Comparison of ENCODE assay signal across 19 cellular contexts in genomic region chr9:136485651-136486050, GRCh38. TPM values are rescaled to one million over a fixed set of nuclear protein-coding genes. Genes with fewer than 3 reads are reported as not detected.
DNase-seq lines count a peak whose midpoint lies in the region; ATAC-seq and TF ChIP-seq lines count a peak whose summit lies in the region.
"Had no signal": no experiment of that assay in that cellular context is flagged by ENCODE, and none has a peak within 500 bp of the region (broad histone marks: within the 10 kb centered on the region; RNA-seq: fewer than 3 reads in every experiment).

No MANE protein-coding gene starts in this region.

- no TSS peak for BruUV-seq in PC-3 (replicated peaks; lab: Mats Ljungman, UMichigan)

- POLR2A ChIA-PET in PC-3 (lab: Charles Lee; ENCODE audit: unreplicated experiment): no interaction called here

- H3K4me3 ChIP-seq in BLaER1 (no peak overlapping the region), PC-3 (ENCODE audit: low read length) (peak overlapping the region; percentile 79; the same call in 1 of the 2 replicates), H7 (ENCODE audit: insufficient read depth, low read depth, low read length) (no peak overlapping the region)
- H3K4me3 ChIP-seq: gastroesophageal sphincter, SJCRH30, thoracic aorta, uterus had no signal

- no peaks in the 10 kb centered on the region for H3K27me3 ChIP-seq in BLaER1
- H3K27me3 ChIP-seq in PC-3 (ENCODE audit: low read length): no peaks in the 10 kb centered on the region
- no peaks in the 10 kb centered on the region for H3K27me3 ChIP-seq in H7 (ENCODE audit: control insufficient read depth, insufficient read depth, low read length)
- H3K27me3 ChIP-seq: gastroesophageal sphincter, SJCRH30, uterus had no signal

- H3K9me3 ChIP-seq in BLaER1: no peaks in the 10 kb centered on the region
- H3K9me3 ChIP-seq in PC-3 (ENCODE audit: low read length): no peaks in the 10 kb centered on the region
- H3K9me3 ChIP-seq: gastroesophageal sphincter, SJCRH30, thoracic aorta, uterus had no signal

- no peaks in the 10 kb centered on the region for H3F3A ChIP-seq in PC-3 (ENCODE audit: low read length, unreplicated experiment)

- H2AFZ ChIP-seq in PC-3 (ENCODE audit: low read length): no peak overlapping the region

- DNase-seq in PC-3 (no peak), globus pallidus (ENCODE audit: low spot score) (peak; percentile 20), neural crest cell (ENCODE audit: low read depth, low spot score) (peak; percentile 44), H7 (no peak), pons (ENCODE audit: low spot score) (no peak), NCI-H2081 treated with DMSO at 0.1 percent for 48 hours (lab: John Stamatoyannopoulos, UW) (no peak)

- ATAC-seq in PC-3 (no peak), HG03045 (IDR thresholded peaks at IDR 0.05; ENCODE audit: unreplicated experiment) (no peak)
- ATAC-seq: activated T-helper 17 cell treated with anti-CD3 and anti-CD28 coated beads, Interleukin-2, amount 50 U/mL, for 72 hours; gastroesophageal sphincter; stimulated activated naive CD8-positive, alpha-beta T cell treated with anti-CD3 and anti-CD28 coated beads, Interleukin-15, Interleukin-2, amounts not matched to agents 100 U/mL and 50 U/mL, for 24 hours had no signal

- H3K36me3 ChIP-seq in BLaER1 (0 out of 2 replicates have a peak, but pooled peaks cover under 1% of the 10 kb centered on the region), PC-3 (ENCODE audit: low read depth, low read length) (no peaks in the 10 kb centered on the region), H7 (replicated peaks; ENCODE audit: control insufficient read depth, insufficient read depth, low read length) (no peaks in the 10 kb centered on the region)
- H3K36me3 ChIP-seq: gastroesophageal sphincter, SJCRH30, thoracic aorta, uterus had no signal

- intact Hi-C loops in PC-3 (cut with micrococcal nuclease): loop anchor here (5.0 to 10.0 kb wide), 2 partner anchors 59 to 207 kb away; partner anchors contain the start of gene NOTCH1

- H3K27ac Mint-ChIP-seq in neural crest cell (ENCODE audit: unreplicated experiment): peak overlapping the region; percentile 75

- no peak overlapping the region for H3K9ac ChIP-seq in BLaER1
- no peak overlapping the region for H3K9ac ChIP-seq in PC-3 (ENCODE audit: low read length)

- CTCF ChIA-PET in PC-3 (lab: Charles Lee): interaction anchor here (0.5 kb wide), 1 partner anchor 61 kb away, joined by 5 read pairs; the partner anchor contains the start of gene NOTCH1

- no peaks in the 10 kb centered on the region for H3K9me2 ChIP-seq in PC-3 (replicated peaks; ENCODE audit: low read length)

- H4K20me1 ChIP-seq in BLaER1 (peaks cover 47% of the 10 kb centered on the region), PC-3 (ENCODE audit: low read length) (peaks cover 13% of the 10 kb centered on the region)

- H3K4me2 ChIP-seq in BLaER1: peak overlapping the region; percentile 2; the same call in 1 of the 2 replicates
- H3K4me2 ChIP-seq in PC-3 (ENCODE audit: low read length): no peak overlapping the region

- H3K4me3 Mint-ChIP-seq in neural crest cell: peak overlapping the region; percentile 90

- H3K27ac ChIP-seq in BLaER1 (no peak overlapping the region), PC-3 (ENCODE audit: low read length) (no peak overlapping the region)
- H3K27ac ChIP-seq: gastroesophageal sphincter, HL-60, SJCRH30, thoracic aorta, uterus had no signal

- H3K4me1 Mint-ChIP-seq in neural crest cell: peaks cover 37% of the 10 kb centered on the region

- peaks cover 38% of the 10 kb centered on the region for H3K4me1 ChIP-seq in BLaER1
- peaks cover 7% of the 10 kb centered on the region; the same call in 1 of the 2 replicates for H3K4me1 ChIP-seq in PC-3 (ENCODE audit: insufficient read depth, low read length)

- peaks cover 22% of the 10 kb centered on the region for H3K79me2 ChIP-seq in PC-3 (ENCODE audit: low read length)

- H3K36me3 Mint-ChIP-seq in neural crest cell (ENCODE audit: low read depth): no peaks in the 10 kb centered on the region
- H3K36me3 Mint-ChIP-seq: mesothelial cell of epicardium, naive B cell had no signal

- no peak for TF ChIP-seq CTCF in PC-3 (conservative IDR thresholded peaks at IDR 0.05; ENCODE audit: low read depth, low read length)
- TF ChIP-seq CTCF in neural crest cell (conservative IDR thresholded peaks at IDR 0.05): no peak

- H3K27me3 Mint-ChIP-seq in neural crest cell (ENCODE audit: low read depth): peaks cover 2% of the 10 kb centered on the region
- H3K27me3 Mint-ChIP-seq: activated T-helper 17 cell treated with anti-CD3 and anti-CD28 coated beads, Interleukin-2, amount 50 U/mL, for 72 hours; CD4-positive, alpha-beta memory T cell; naive B cell had no signal

- H3K9me3 Mint-ChIP-seq in neural crest cell: no peaks in the 10 kb centered on the region
- H3K9me3 Mint-ChIP-seq: activated naive CD4-positive, alpha-beta T cell treated with anti-CD3 and anti-CD28 coated beads, Interleukin-2, amount 10 ng/mL, durations not matched to agents 7 days and 5 days; activated T-helper 17 cell treated with anti-CD3 and anti-CD28 coated beads, Interleukin-2, amount 50 U/mL, for 72 hours; mesothelial cell of epicardium; naive B cell had no signal

RNA-seq across cellular contexts. Expression of gene SEC16A, which starts 2.8 kb away (rescaled TPM):
- total RNA-seq in PC-3 (2014; rRNA removed): 28.3 and 33.5 TPM in 2 replicates
- 77.2 and 79.4 TPM in 2 replicates for total RNA-seq in neural crest cell
- 17.7 and 23.2 TPM in 2 replicates for total RNA-seq in H7 (2014; rRNA removed; shearing (Covaris generic))

RNA-seq across cellular contexts. Expression of gene INPP5E, which starts 46.0 kb away (rescaled TPM):
- total RNA-seq in PC-3 (2014; rRNA removed) (10.7 and 12.2 TPM in 2 replicates), neural crest cell (28.7 and 29.6 TPM in 2 replicates)
- total RNA-seq in H7 (2014; rRNA removed; shearing (Covaris generic)): 12.4 and 15.2 TPM in 2 replicates

Comparison
In these comparisons a context has a peak if more than half of its experiments do, and no peak if none do; other contexts are left out.
1. DNase-seq: peak in globus pallidus (single experiment) and neural crest cell (single experiment); none in PC-3 (single experiment), H7 (single experiment), pons (single experiment) and NCI-H2081 treated with DMSO at 0.1 percent for 48 hours (single experiment).